ENCODE assay signal across 8 cellular contexts in the genomic region with DNA sequence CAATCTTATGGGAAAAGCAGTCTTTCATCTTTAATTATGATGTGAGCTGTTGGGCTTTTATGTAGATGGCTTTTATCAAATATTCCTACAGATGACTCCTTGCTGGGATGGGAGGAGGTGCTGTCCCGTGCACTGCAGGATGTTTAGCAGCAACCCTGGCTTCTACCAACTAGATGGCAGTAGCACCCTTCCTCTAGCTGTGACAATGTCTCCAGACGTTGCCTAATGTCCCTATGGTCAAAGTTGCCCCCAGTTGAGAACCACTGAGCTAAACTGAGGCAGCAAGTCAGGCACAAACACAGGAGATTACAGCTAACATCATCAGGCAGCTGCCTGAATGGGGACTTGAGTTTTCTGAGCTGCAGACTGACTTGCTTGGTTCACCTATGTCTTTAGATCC.
DNase-seq lines count a peak whose midpoint lies in the region; ATAC-seq and TF ChIP-seq lines count a peak whose summit lies in the region.

No MANE protein-coding gene starts in this region.

- H3K27ac ChIP-seq in C4-2B (no peak overlapping the region), RWPE2 (ENCODE audit: poor library complexity, severe bottlenecking) (no peak overlapping the region)
- no peak overlapping the region for H3K27ac ChIP-seq in CD4-positive, alpha-beta memory T cell (ENCODE audit: low read depth, low read length)

- no peaks in the 10 kb centered on the region for H3K4me1 ChIP-seq in RWPE2 (ENCODE audit: insufficient read depth, poor library complexity, severe bottlenecking)
- H3K4me1 ChIP-seq in CD4-positive, alpha-beta memory T cell (ENCODE audit: insufficient read depth, low read length) = no peaks in the 10 kb centered on the region

- POLR2A ChIA-PET in CD4-positive, alpha-beta memory T cell (lab: Charles Lee; ENCODE audit: partially characterized antibody) = no interaction called here

- H3K27me3 Mint-ChIP-seq in CD4-positive, alpha-beta memory T cell = no peaks in the 10 kb centered on the region

- H3K9me3 ChIP-seq in RWPE2 (ENCODE audit: severe bottlenecking) = no peaks in the 10 kb centered on the region
- H3K9me3 ChIP-seq in CD4-positive, alpha-beta memory T cell (ENCODE audit: control insufficient read depth in 1 of 2, low read length in 2 of 2) = no peaks in the 10 kb centered on the region

- no peaks in the 10 kb centered on the region for H3K36me3 Mint-ChIP-seq in CD4-positive, alpha-beta memory T cell

- no peaks in the 10 kb centered on the region for H3K4me1 Mint-ChIP-seq in CD4-positive, alpha-beta memory T cell

- CTCF ChIA-PET in CD4-positive, alpha-beta memory T cell (lab: Charles Lee; ENCODE audit: partially characterized antibody) = no interaction called here

- intact Hi-C loops in CD4-positive, alpha-beta memory T cell (cut with micrococcal nuclease) = no loop called here
- intact Hi-C loops in lower leg skin (cut with DNase I; ENCODE audit: low total_unique reads) = no loop called here

- H3K36me3 ChIP-seq in RWPE2 (ENCODE audit: low read depth) = no peaks in the 10 kb centered on the region
- H3K36me3 ChIP-seq in CD4-positive, alpha-beta memory T cell (ENCODE audit: insufficient read depth, low read length) = no peaks in the 10 kb centered on the region

- H3K27ac Mint-ChIP-seq in CD4-positive, alpha-beta memory T cell = no peak overlapping the region

- TF ChIP-seq CTCF in C4-2B (conservative IDR thresholded peaks at IDR 0.05) (peak; percentile 79), RWPE2 (IDR thresholded peaks at IDR 0.05; ENCODE audit: poor library complexity, severe bottlenecking) (peak; percentile 64), lower leg skin (IDR thresholded peaks at IDR 0.05) (no peak)

- H3K27me3 ChIP-seq in RWPE2 (ENCODE audit: insufficient read depth, poor library complexity, severe bottlenecking) = peaks cover 17% of the 10 kb centered on the region
- no peaks in the 10 kb centered on the region for H3K27me3 ChIP-seq in CD4-positive, alpha-beta memory T cell (ENCODE audit: insufficient read depth, low read length)

- H3K4me3 Mint-ChIP-seq in CD4-positive, alpha-beta memory T cell = no peak overlapping the region

- H3K9me3 Mint-ChIP-seq in CD4-positive, alpha-beta memory T cell = peaks cover 0 to 12% (median 3%) of the 10 kb centered on the region in 8 donors

- DNase-seq in RWPE2 (ENCODE audit: low spot score) (no peak), iPS DF 19.7 (ENCODE audit: low read depth, low spot score) (peak; percentile 23), NCI-H2081 (lab: John Stamatoyannopoulos, UW) (no peak), lower leg skin (ENCODE audit: low spot score in 2 of 2) (no peak)
- DNase-seq in CD4-positive, alpha-beta memory T cell = no peak

- ATAC-seq in GM21786 (IDR thresholded peaks at IDR 0.05; ENCODE audit: unreplicated experiment) (peak; percentile 60), RWPE2 (ENCODE audit: low read depth) (peak; percentile 73; the same call in 2 of the 3 replicates), GM21423 (IDR thresholded peaks at IDR 0.05; ENCODE audit: unreplicated experiment) (no peak)

- no peak overlapping the region for H3K4me3 ChIP-seq in RWPE2 (ENCODE audit: severe bottlenecking)
- no peak overlapping the region for H3K4me3 ChIP-seq in CD4-positive, alpha-beta memory T cell (ENCODE audit: low read length in 2 of 2)
- H3K4me3 ChIP-seq in lower leg skin (ENCODE audit: low read depth, poor library complexity, severe bottlenecking) = no peak overlapping the region

- WGBS in lower leg skin, 2 donors = 3 to 9% methylated on average over 2 of the region's 2 CpGs

- no peak for TF ChIP-seq POLR2A in lower leg skin (IDR thresholded peaks at IDR 0.05)

Comparison
In these comparisons a context has a peak if more than half of its experiments do, and no peak if none do; other contexts are left out.
1. CTCF ChIP-seq: peak in C4-2B (single experiment) and RWPE2 (single experiment); none in lower leg skin (0 of 3).